Comparison of ENCODE assay signal across 14 cellular contexts in genomic region chr16:14434860-14435259, GRCh38.
"Had no signal": no experiment of that assay in that cellular context is flagged by ENCODE, and none has a peak within 500 bp of the region (broad histone marks: within the 10 kb centered on the region; RNA-seq: fewer than 3 reads in every experiment).

No MANE protein-coding gene starts in this region.

- H3K27ac Mint-ChIP-seq: activated B cell treated with CpG ODN at 0.5 μM for 24 hours; activated naive CD4-positive, alpha-beta T cell treated with anti-CD3 and anti-CD28 coated beads, Interleukin-2, amount 10 ng/mL, durations not matched to agents 7 days and 5 days had no signal

- H3K4me3 Mint-ChIP-seq: activated B cell treated with CpG ODN at 0.5 μM for 24 hours; activated naive CD4-positive, alpha-beta T cell treated with anti-CD3 and anti-CD28 coated beads, Interleukin-2, amount 10 ng/mL, durations not matched to agents 7 days and 5 days; stimulated activated naive CD8-positive, alpha-beta T cell treated with anti-CD3 and anti-CD28 coated beads, Interleukin-15, amount 100 ng/mL, for 72 hours had no signal

- H3K4me1 ChIP-seq: heart right ventricle, left lung, testis, upper lobe of right lung had no signal

- H3K4me3 ChIP-seq: cardiac muscle cell, heart right ventricle, left lung, testis, upper lobe of right lung had no signal

- H3K36me3 Mint-ChIP-seq: natural killer cell had no signal

- H3K4me1 Mint-ChIP-seq: activated B cell treated with CpG ODN at 0.5 μM for 24 hours had no signal

- H3K27me3 Mint-ChIP-seq: activated B cell treated with CpG ODN at 0.5 μM for 24 hours; activated naive CD4-positive, alpha-beta T cell treated with anti-CD3 and anti-CD28 coated beads, Interleukin-2, amount 10 ng/mL, durations not matched to agents 7 days and 5 days; stimulated activated naive CD8-positive, alpha-beta T cell treated with anti-CD3 and anti-CD28 coated beads, Interleukin-15, amount 100 ng/mL, for 72 hours had no signal

- ATAC-seq: heart right ventricle; left lung; natural killer cell; sciatic nerve; stimulated activated naive CD8-positive, alpha-beta T cell treated with anti-CD3 and anti-CD28 coated beads, Interleukin-15, amount 100 ng/mL, for 72 hours; upper lobe of right lung had no signal

- H3K9me3 Mint-ChIP-seq: activated naive CD4-positive, alpha-beta T cell treated with anti-CD3 and anti-CD28 coated beads, Interleukin-2, amount 10 ng/mL, durations not matched to agents 7 days and 5 days; natural killer cell; stimulated activated naive CD8-positive, alpha-beta T cell treated with anti-CD3 and anti-CD28 coated beads, Interleukin-15, amount 100 ng/mL, for 72 hours had no signal

- H3K27ac ChIP-seq: cardiac muscle cell, heart right ventricle, left lung, testis, upper lobe of right lung had no signal

- DNase-seq: activated B cell treated with CpG ODN at 0.5 μM for 24 hours; activated CD4-positive, alpha-beta T cell treated with anti-CD3 and anti-CD28 coated beads for 48 hours; activated naive CD4-positive, alpha-beta T cell treated with anti-CD3 and anti-CD28 coated beads, Interleukin-2, amount 10 ng/mL, durations not matched to agents 7 days and 5 days; heart right ventricle; kidney; left lung; mammary epithelial cell; natural killer cell; stimulated activated naive CD8-positive, alpha-beta T cell treated with anti-CD3 and anti-CD28 coated beads, Interleukin-15, amount 100 ng/mL, for 72 hours; T-helper 2 cell; testis; upper lobe of right lung had no signal

- H3K27me3 ChIP-seq: cardiac muscle cell, heart right ventricle, left lung, testis, upper lobe of right lung had no signal

- H3K36me3 ChIP-seq: cardiac muscle cell, upper lobe of right lung had no signal
